In genomic region chr10:62047960-62048383, GRCh38 we compare ENCODE assay signal across 8 cellular contexts.
A peak's percentile ranks its signal among the peaks of the same experiment; 100 is the strongest.
DNase-seq lines count a peak whose midpoint lies in the region; ATAC-seq and TF ChIP-seq lines count a peak whose summit lies in the region.

No MANE protein-coding gene starts in this region.

- intact Hi-C loops in activated T-helper 1 cell treated with anti-CD3 and anti-CD28 coated beads, Interleukin-12 subunit alpha, Interleukin-12 subunit beta, Interleukin-2, Interleukin-4 antibody, amounts not matched to agents 30 ng/mL and 10 ng/mL and 1 ng/mL, durations not matched to agents 14 hours and 24 hours and 36 hours (cut with micrococcal nuclease), result loop anchor here (1.0 to 10.0 kb wide), 12 partner anchors 9 to 1659 kb away; partner anchors contain the start of gene EGR2
- intact Hi-C loops in left ventricle myocardium inferior (cut with micrococcal nuclease), result loop anchor here (5.0 kb wide), 1 partner anchor 34 kb away; no protein-coding TSS in a partner anchor

- H3K9me3 Mint-ChIP-seq in activated T-helper 1 cell treated with anti-CD3 and anti-CD28 coated beads, Interleukin-12 subunit alpha, Interleukin-12 subunit beta, Interleukin-2, Interleukin-4 antibody, amounts not matched to agents 30 ng/mL and 10 ng/mL and 1 ng/mL, durations not matched to agents 14 hours and 24 hours and 36 hours, result no peaks in the 10 kb centered on the region

- peak overlapping the region; percentile 96 for H3K4me3 Mint-ChIP-seq in activated T-helper 1 cell treated with anti-CD3 and anti-CD28 coated beads, Interleukin-12 subunit alpha, Interleukin-12 subunit beta, Interleukin-2, Interleukin-4 antibody, amounts not matched to agents 30 ng/mL and 10 ng/mL and 1 ng/mL, durations not matched to agents 14 hours and 24 hours and 36 hours

- H3K4me1 ChIP-seq in KMS-11 (ENCODE audit: low read depth, poor library complexity, severe bottlenecking) (peaks cover 71% of the 10 kb centered on the region), left ventricle myocardium inferior (peaks cover 90% of the 10 kb centered on the region)

- no peaks in the 10 kb centered on the region; the same call in 1 of the 2 replicates for H3K79me2 ChIP-seq in KMS-11 (ENCODE audit: insufficient read depth, low read depth)

- H3K4me2 ChIP-seq in KMS-11, result peak overlapping the region; percentile 98; the same call in 1 of the 2 replicates

- peak overlapping the region; percentile 93 for H3K27ac ChIP-seq in KMS-11
- peak overlapping the region; percentile 94 for H3K27ac ChIP-seq in left ventricle myocardium inferior (replicated peaks)

- peak overlapping the region; percentile 75 for H3K9ac ChIP-seq in KMS-11

- no peaks in the 10 kb centered on the region for H3K27me3 Mint-ChIP-seq in activated T-helper 1 cell treated with anti-CD3 and anti-CD28 coated beads, Interleukin-12 subunit alpha, Interleukin-12 subunit beta, Interleukin-2, Interleukin-4 antibody, amounts not matched to agents 30 ng/mL and 10 ng/mL and 1 ng/mL, durations not matched to agents 14 hours and 24 hours and 36 hours (ENCODE audit: insufficient read depth)

- ATAC-seq in HG02798 (IDR thresholded peaks at IDR 0.05; ENCODE audit: poor library complexity, unreplicated experiment), result no peak

- H3K4me3 ChIP-seq in KMS-11 (IDR thresholded peaks at IDR 0.05; ENCODE audit: insufficient read depth, low read depth, low read length) (no peak overlapping the region), left ventricle myocardium inferior (peak overlapping the region; percentile 68)

- H3K27ac Mint-ChIP-seq in activated T-helper 1 cell treated with anti-CD3 and anti-CD28 coated beads, Interleukin-12 subunit alpha, Interleukin-12 subunit beta, Interleukin-2, Interleukin-4 antibody, amounts not matched to agents 30 ng/mL and 10 ng/mL and 1 ng/mL, durations not matched to agents 14 hours and 24 hours and 36 hours, result peak overlapping the region; percentile 99

- no peaks in the 10 kb centered on the region for H4K20me1 ChIP-seq in KMS-11 (ENCODE audit: insufficient read depth)

- H3K36me3 Mint-ChIP-seq in activated T-helper 1 cell treated with anti-CD3 and anti-CD28 coated beads, Interleukin-12 subunit alpha, Interleukin-12 subunit beta, Interleukin-2, Interleukin-4 antibody, amounts not matched to agents 30 ng/mL and 10 ng/mL and 1 ng/mL, durations not matched to agents 14 hours and 24 hours and 36 hours (ENCODE audit: low read depth), result peaks cover 45% of the 10 kb centered on the region

- no peak for DNase-seq in activated T-helper 1 cell treated with anti-CD3 and anti-CD28 coated beads, Interleukin-12 subunit alpha, Interleukin-12 subunit beta, Interleukin-2, Interleukin-4 antibody, amounts not matched to agents 30 ng/mL and 10 ng/mL and 1 ng/mL, durations not matched to agents 14 hours and 24 hours and 36 hours (ENCODE audit: low spot score)
- DNase-seq in left ventricle myocardium inferior (no peak), NCI-H446 (lab: John Stamatoyannopoulos, UW) (no peak), cerebellum (ENCODE audit: low spot score) (no peak), NCI-H748 treated with DMSO at 0.1 percent for 48 hours (lab: John Stamatoyannopoulos, UW) (no peak)
- DNase-seq in stimulated activated CD8-positive, alpha-beta memory T cell treated with anti-CD3 and anti-CD28 coated beads, Interleukin-4, amount 100 ng/mL, for 48 hours, result peak; percentile 65

- H3K27me3 ChIP-seq in KMS-11 (ENCODE audit: insufficient read depth, low read depth), result no peaks in the 10 kb centered on the region
- H3K27me3 ChIP-seq in left ventricle myocardium inferior (ENCODE audit: low read depth), result no peaks in the 10 kb centered on the region

- no peaks in the 10 kb centered on the region for H3K9me3 ChIP-seq in left ventricle myocardium inferior (replicated peaks)

- no peaks in the 10 kb centered on the region for H3K36me3 ChIP-seq in KMS-11 (ENCODE audit: insufficient read depth)
- H3K36me3 ChIP-seq in left ventricle myocardium inferior, result peaks cover 16% of the 10 kb centered on the region

- no peak for TF ChIP-seq CTCF in KMS-11 (conservative IDR thresholded peaks at IDR 0.05; ENCODE audit: low read depth, low read length)
- TF ChIP-seq CTCF in left ventricle myocardium inferior (IDR thresholded peaks at IDR 0.05; ENCODE audit: borderline replicate concordance), result no peak

- H2AFZ ChIP-seq in KMS-11 (ENCODE audit: low read depth), result peak overlapping the region; percentile 50; the same call in 1 of the 2 replicates

- H3K4me1 Mint-ChIP-seq in activated T-helper 1 cell treated with anti-CD3 and anti-CD28 coated beads, Interleukin-12 subunit alpha, Interleukin-12 subunit beta, Interleukin-2, Interleukin-4 antibody, amounts not matched to agents 30 ng/mL and 10 ng/mL and 1 ng/mL, durations not matched to agents 14 hours and 24 hours and 36 hours (ENCODE audit: low read depth), result peaks cover 86% of the 10 kb centered on the region
